ENCODE assay signal across 1 cellular context in genomic region chr11:60925685-60926267, GRCh38.
TF ChIP-seq lines count a peak whose summit lies in the region.

No MANE protein-coding gene starts in this region.

TF ChIP-seq in GM12878, 131 proteins besides CTCF, POLR2A, EP300 and RAD21:
- TF ChIP-seq ZNF687 (IDR thresholded peaks at IDR 0.05) (no peak), EED (IDR thresholded peaks at IDR 0.05; ENCODE audit: low read depth) (0 out of 2 replicates have a peak, but pooled peaks have one; percentile 21)
